ENCODE assay signal across 8 cellular contexts in genomic region chr1:25337483-25338187, GRCh38. TPM values are rescaled to one million over a fixed set of nuclear protein-coding genes. Genes with fewer than 3 reads are reported as not detected.
DNase-seq lines count a peak whose midpoint lies in the region; ATAC-seq, FAIRE-seq and TF ChIP-seq lines count a peak whose summit lies in the region.
"Not testable (repeated sequence)": the region's sequence is repeated elsewhere in the genome, so short reads cannot be mapped to it uniquely, and the experiment has no call there.

No MANE protein-coding gene starts in this region.

- not testable (repeated sequence) for H3K36me3 ChIP-seq in GM23338 (ENCODE audit: insufficient read depth); WERI-Rb-1; thymus (ENCODE audit: control insufficient read depth, insufficient read depth)
- H3K36me3 ChIP-seq in K562 (ENCODE audit: control insufficient read depth, insufficient read depth, low read length) = peaks cover 19% of the 10 kb centered on the region; the same call in 2 of the 3 replicates
- peaks cover 0 to 15% of the 10 kb centered on the region in 2 donors for H3K36me3 ChIP-seq in neuronal stem cell (replicated peaks in 1 of 2; ENCODE audit: control insufficient read depth in 2 of 2, insufficient read depth in 2 of 2, low read length in 2 of 2)

- H4K91ac ChIP-seq in neuronal stem cell (ENCODE audit: low read depth, low read length, poor library complexity) = not testable (repeated sequence)

- H3K27ac ChIP-seq in GM23338 (ENCODE audit: low read depth); WERI-Rb-1: not testable (repeated sequence)
- H3K27ac ChIP-seq in K562 (ENCODE audit: extremely low read depth, low read depth, low read length) (peak overlapping the region; percentile 96), neuronal stem cell (replicated peaks; ENCODE audit: low read length) (peak overlapping the region; percentile 88), thymus (ENCODE audit: low read depth) (peak overlapping the region; percentile 96)

- POLR2A ChIA-PET in K562 (lab: Yijun Ruan, JAX) = not testable (repeated sequence)

- not testable (repeated sequence) for TF ChIP-seq CTCF in GM23338 (conservative IDR thresholded peaks at IDR 0.05; ENCODE audit: low read depth in 2 of 2); WERI-Rb-1 (IDR thresholded peaks at IDR 0.05; ENCODE audit: low read depth, low read length); K562 (IDR thresholded peaks at IDR 0.05 in 2 of 3, conservative IDR thresholded peaks at IDR 0.05 in 1 of 3; ENCODE audit: insufficient read depth in 2 of 3, low read depth in 1 of 3, low read length in 3 of 3)

- H4K8ac ChIP-seq in neuronal stem cell (ENCODE audit: low read depth, low read length) = not testable (repeated sequence)

- peak; percentile 44 for FAIRE-seq in K562 (lab: Jason Lieb, UNC)

- not testable (repeated sequence) for H4K20me1 ChIP-seq in GM23338 (replicated peaks; ENCODE audit: insufficient read depth); K562 (replicated peaks; ENCODE audit: control insufficient read depth, insufficient read depth, low read length)

- H2AFZ ChIP-seq in GM23338 = not testable (repeated sequence)
- peak overlapping the region; percentile 92 for H2AFZ ChIP-seq in K562 (ENCODE audit: low read depth, low read length)
- H2AFZ ChIP-seq in neuronal stem cell (ENCODE audit: low read length) = peak overlapping the region; percentile 72

- H3K4me3 Mint-ChIP-seq in GM23338 = peak overlapping the region; percentile 88; the same call in 2 of the 3 replicates

- in situ Hi-C loops in K562 (cut with MboI) = not testable (repeated sequence)

- not testable (repeated sequence) for BruUV-seq in K562 (replicated peaks; lab: Mats Ljungman, UMichigan)

- intact Hi-C loops in K562 (cut with micrococcal nuclease); left cardiac atrium (cut with DNase I): not testable (repeated sequence)

- H3K79me2 ChIP-seq in GM23338 (replicated peaks; ENCODE audit: insufficient read depth) (peaks cover 42% of the 10 kb centered on the region), K562 (ENCODE audit: control insufficient read depth, insufficient read depth, low read length) (peaks cover 58% of the 10 kb centered on the region)

- under 1% methylated on average over 21 of the region's 39 CpGs for WGBS in K562 (ENCODE audit: insufficient coverage, low coverage, missing lambda C conversion rate)
- no CpG with 5 or more reads among the region's 39 CpGs for WGBS in neuronal stem cell (ENCODE audit: extremely low coverage in 2 of 2, insufficient read length in 2 of 2, insufficient replicate concordance in 1 of 2), 2 donors
- under 1% methylated on average over 24 of the region's 39 CpGs for WGBS in thymus

- TF ChIP-seq EP300 in K562 (IDR thresholded peaks at IDR 0.05; ENCODE audit: low read length) = not testable (repeated sequence)

- H3K9me2 ChIP-seq in GM23338 (ENCODE audit: insufficient read depth) = not testable (repeated sequence)

- not testable (repeated sequence) for H3K9me1 ChIP-seq in K562 (ENCODE audit: control insufficient read depth, insufficient read depth, low read length)

- not testable (repeated sequence) for H3K79me1 ChIP-seq in neuronal stem cell (ENCODE audit: low read depth, low read length)

- H3F3A ChIP-seq in GM23338 (replicated peaks; ENCODE audit: low read depth) = not testable (repeated sequence)

- H3K4ac ChIP-seq in neuronal stem cell (ENCODE audit: low read length) = not testable (repeated sequence)

- H3K9ac ChIP-seq in K562 (ENCODE audit: insufficient read depth in 1 of 2, low read depth in 2 of 2, low read length in 2 of 2) (peak overlapping the region; percentile 80 to 92), neuronal stem cell (ENCODE audit: low read depth, low read length, poor library complexity) (peak overlapping the region; percentile 81)

- not testable (repeated sequence) for H3K36me3 Mint-ChIP-seq in GM23338 (ENCODE audit: low read depth)

- peaks cover 19% of the 10 kb centered on the region for H3K4me1 Mint-ChIP-seq in GM23338

- H2BK120ac ChIP-seq in neuronal stem cell (ENCODE audit: low read depth, low read length) = not testable (repeated sequence)

- not testable (repeated sequence) for H3K27me3 ChIP-seq in GM23338 (ENCODE audit: insufficient read depth); WERI-Rb-1 (ENCODE audit: insufficient read depth, low read depth, severe bottlenecking); K562 (ENCODE audit: control insufficient read depth in 2 of 2, insufficient read depth in 2 of 2, low read length in 2 of 2); neuronal stem cell (ENCODE audit: control insufficient read depth in 3 of 3, insufficient read depth in 3 of 3, low read depth in 1 of 3, low read length in 3 of 3); thymus (ENCODE audit: control insufficient read depth, insufficient read depth)

- CTCF ChIA-PET in K562 (lab: Yijun Ruan, JAX; ENCODE audit: low intra/inter-chr PET ratio) = not testable (repeated sequence)

- not testable (repeated sequence) for H3K14ac ChIP-seq in neuronal stem cell (ENCODE audit: low read length)

- not testable (repeated sequence) for TF ChIP-seq RAD21 in K562 (CRISPR knock-in tag; conservative IDR thresholded peaks at IDR 0.05 in 1 of 2, IDR thresholded peaks at IDR 0.05 in 1 of 2)

- not testable (repeated sequence) for H3K9me3 ChIP-seq in WERI-Rb-1 (ENCODE audit: severe bottlenecking); K562 (replicated peaks; ENCODE audit: control insufficient read depth, insufficient read depth, low read depth, low read length); neuronal stem cell (replicated peaks in 1 of 2; ENCODE audit: control insufficient read depth in 2 of 2, insufficient read depth in 1 of 2, low read depth in 1 of 2, low read length in 2 of 2); thymus (ENCODE audit: control insufficient read depth)

- H2BK5ac ChIP-seq in neuronal stem cell (ENCODE audit: low read length) = not testable (repeated sequence)

- not testable (repeated sequence) for H3K27me3 Mint-ChIP-seq in GM23338 (ENCODE audit: insufficient read depth, low read depth, poor library complexity)

- ATAC-seq in GM18498 (IDR thresholded peaks at IDR 0.05; ENCODE audit: unreplicated experiment) = peak; percentile 44
- ATAC-seq in GM23338 = peak; percentile 71
- peak; percentile 30 for ATAC-seq in HG03521 (IDR thresholded peaks at IDR 0.05; ENCODE audit: unreplicated experiment)
- peak; percentile 77 for ATAC-seq in K562
- peak; percentile 77 to 88 for ATAC-seq in left cardiac atrium

- H3K9me3 Mint-ChIP-seq in GM23338 = not testable (repeated sequence)

- H3K4me1 ChIP-seq in GM23338 (ENCODE audit: insufficient read depth); K562 (replicated peaks in 1 of 2; ENCODE audit: control insufficient read depth in 2 of 2, insufficient read depth in 2 of 2, low read length in 2 of 2); neuronal stem cell (ENCODE audit: control insufficient read depth in 2 of 2, insufficient read depth in 1 of 2, low read depth in 1 of 2, low read length in 2 of 2); thymus (ENCODE audit: control insufficient read depth, insufficient read depth, low read length): not testable (repeated sequence)

- H3K4me2 ChIP-seq in GM23338 = peak overlapping the region; percentile 87
- peak overlapping the region; percentile 90; the same call in 1 of the 2 replicates for H3K4me2 ChIP-seq in K562 (ENCODE audit: insufficient read depth, low read length)
- H3K4me2 ChIP-seq in neuronal stem cell (ENCODE audit: insufficient read depth, low read length, poor library complexity, severe bottlenecking) = peak overlapping the region; percentile 18

- not testable (repeated sequence) for DNase-seq in GM23338 (ENCODE audit: low spot score); WERI-Rb-1; K562 (ENCODE audit: extremely low read depth in 1 of 4, low spot score in 3 of 4); left cardiac atrium
- peak; percentile 21 for DNase-seq in neuronal stem cell (ENCODE audit: low spot score)

- H3K4me3 ChIP-seq in GM23338 = peak overlapping the region; percentile 98
- H3K4me3 ChIP-seq in WERI-Rb-1 (ENCODE audit: low read depth, low read length) = peak overlapping the region; percentile 97
- peak overlapping the region; percentile 92 for H3K4me3 ChIP-seq in K562
- peak overlapping the region; percentile 88 to 97 for H3K4me3 ChIP-seq in neuronal stem cell (ENCODE audit: low read length in 2 of 2)
- peak overlapping the region; percentile 78 for H3K4me3 ChIP-seq in thymus (ENCODE audit: low read length)

- not testable (repeated sequence) for H3K27ac Mint-ChIP-seq in GM23338

- H2BK12ac ChIP-seq in neuronal stem cell (ENCODE audit: low read length) = not testable (repeated sequence)

- not testable (repeated sequence) for H2AK5ac ChIP-seq in neuronal stem cell (ENCODE audit: low read depth, low read length)

- H3K18ac ChIP-seq in neuronal stem cell (ENCODE audit: low read length) = peak overlapping the region; percentile 64

- not testable (repeated sequence) for H2BK15ac ChIP-seq in neuronal stem cell (ENCODE audit: low read length)

- TF ChIP-seq POLR2A in K562 (conservative IDR thresholded peaks at IDR 0.05) = not testable (repeated sequence)

- H3K23ac ChIP-seq in neuronal stem cell (ENCODE audit: low read depth, low read length, poor library complexity) = not testable (repeated sequence)

RNA-seq across cellular contexts. Expression of gene TMEM50A, which starts 0.5 kb away (rescaled TPM):
- 71.4 and 74.9 TPM in 2 replicates for total RNA-seq in GM23338 (2014; rRNA removed; shearing (Covaris generic))
- polyA plus RNA-seq in GM23338 (2016; fragmentation: Nextera tagmentation; extraction: Ambion mirVana) = 181 and 189 TPM in 2 replicates
- total RNA-seq in K562 (2011; cell fraction: chromatin; rRNA removed; ENCODE audit: low replicate concordance) = 50.2 and 133 TPM in 2 replicates
- total RNA-seq in K562 (2011; cell fraction: nucleolus; rRNA removed) = 80.8 and 92.6 TPM in 2 replicates
- total RNA-seq in K562 (2011; cell fraction: nucleoplasm; rRNA removed) = 147 and 172 TPM in 2 replicates
- 138 and 209 TPM in 2 replicates for total RNA-seq in K562 (2014; rRNA removed)
- total RNA-seq in K562 (2014; rRNA removed; fragmentation: Illumina TruSeq; extraction: Trizol) = 85.8 and 108 TPM in 2 replicates
- total RNA-seq in K562 (2015; rRNA removed; fragmentation: Illumina TruSeq; extraction: Trizol) = 100 and 108 TPM in 2 replicates
- 133 and 137 TPM in 2 replicates for total RNA-seq in K562 (2021)
- polyA plus RNA-seq in K562 (2011; rRNA removed) = 175 and 195 TPM in 2 replicates
- polyA plus RNA-seq in K562 (2011; cell fraction: cytosol; rRNA removed) = 47.8 and 169 TPM in 2 replicates
- 19.9 and 38.4 TPM in 2 replicates for polyA plus RNA-seq in K562 (2011; cell fraction: nucleus; rRNA removed)
- polyA plus RNA-seq in K562 (2012) = 167 and 239 TPM in 2 replicates
- 155 and 183 TPM in 2 replicates for polyA plus RNA-seq in K562 (2014; fragmentation: Illumina TruSeq; extraction: Trizol)
- 10 to 100 TPM; 43.7 to 56.2 TPM for polyA plus RNA-seq in K562 (2014; fragmentation: Nextera tagmentation; extraction: Ambion mirVana)
- 141 and 198 TPM in 2 replicates for polyA plus RNA-seq in K562 (2014; rRNA removed)
- 59.4 and 67.8 TPM in 2 replicates for polyA minus RNA-seq in K562 (2011; rRNA and poly(A)+ RNA removed)
- 44.3 and 50.7 TPM in 2 replicates for polyA minus RNA-seq in K562 (2011; cell fraction: cytosol; rRNA and poly(A)+ RNA removed)
- 12.8 and 23.5 TPM in 2 replicates for polyA minus RNA-seq in K562 (2011; cell fraction: nucleus; rRNA and poly(A)+ RNA removed)
- 100 to 1,000 TPM in 1 of 2 donors, 10 to 100 TPM in 1; 87.9 to 105 TPM for total RNA-seq in left cardiac atrium
- polyA plus RNA-seq in neuronal stem cell (2013, experiment 1 of 2) = 108 TPM
- polyA plus RNA-seq in neuronal stem cell (2013, experiment 2 of 2) = 110 TPM
- 109 TPM for polyA plus RNA-seq in thymus

Comparison
In these comparisons a context has a peak if more than half of its experiments do, and no peak if none do; other contexts are left out.
1. ATAC-seq: peak in every context shown above with its lines; median percentile 82 in left cardiac atrium; 77 in K562; 71 in GM23338; 44 in GM18498; 30 in HG03521.
2. H3K4me2 ChIP-seq: peak in every context shown above with its lines; median percentile 90 in K562; 87 in GM23338; 18 in neuronal stem cell.